ENCODE assay signal across 1 cellular context in genomic region chr17:7484067-7484963, GRCh38.
TF ChIP-seq lines count a peak whose summit lies in the region.

TSS of gene POLR2A (plus strand) at chr17:7484366.

TF ChIP-seq in GM23338, 12 proteins besides CTCF, POLR2A, EP300 and RAD21 (continued from another document):
- peak; percentile 31 for TF ChIP-seq REST (IDR thresholded peaks at IDR 0.05; ENCODE audit: unreplicated experiment)
- peak; percentile 99 for TF ChIP-seq POLR2AphosphoS5 (IDR thresholded peaks at IDR 0.05; ENCODE audit: low read depth)
